ENCODE assay signal across 27 cellular contexts in genomic region chr19:17423429-17424208, GRCh38. TPM values are rescaled to one million over a fixed set of nuclear protein-coding genes. Genes with fewer than 3 reads are reported as not detected.
DNase-seq lines count a peak whose midpoint lies in the region; ATAC-seq, FAIRE-seq and TF ChIP-seq lines count a peak whose summit lies in the region.
"Had no signal": no experiment of that assay in that cellular context is flagged by ENCODE, and none has a peak within 500 bp of the region (broad histone marks: within the 10 kb centered on the region; RNA-seq: fewer than 3 reads in every experiment).

No MANE protein-coding gene starts in this region.

- H3K9ac ChIP-seq in HepG2 (ENCODE audit: insufficient read depth, low read depth, low read length): no peak overlapping the region

- no peak overlapping the region for H2AFZ ChIP-seq in HepG2 (ENCODE audit: low read length)

- H3K36me3 ChIP-seq in HEK293 (ENCODE audit: control insufficient read depth in 2 of 2, insufficient read depth in 1 of 2, low read length in 2 of 2) (peaks cover 4 to 6% of the 10 kb centered on the region in 2 experiments; a peak in 2 of 3 replicates), HepG2 (replicated peaks in 1 of 2; ENCODE audit: control insufficient read depth in 1 of 2, insufficient read depth in 2 of 2, low read length in 2 of 2) (no peaks in the 10 kb centered on the region; a peak in 1 of 5 replicates), spleen (peaks cover 0 to 25% (median 4%) of the 10 kb centered on the region in 6 donors)
- H3K36me3 ChIP-seq: HAP-1 had no signal

- BruUV-seq in HepG2 (replicated peaks; lab: Mats Ljungman, UMichigan): no TSS peak

- no peaks in the 10 kb centered on the region for H3K79me2 ChIP-seq in HepG2 (ENCODE audit: insufficient read depth, low read length)

- CTCF ChIA-PET in HEK293 (lab: Yijun Ruan, JAX): interaction anchor here (0.6 kb wide), 4 partner anchors 31 to 619 kb away, joined by 3 to 4 read pairs (median 3); partner anchors contain the start of gene OCEL1
- CTCF ChIA-PET in HepG2 (lab: Yijun Ruan, JAX; ENCODE audit: low intra/inter-chr PET ratio, low total read pairs): no interaction called here
- CTCF ChIA-PET in activated naive CD4-positive, alpha-beta T cell treated with anti-CD3 and anti-CD28 coated beads for 36 hours (lab: Charles Lee): interaction anchor here (0.7 kb wide), 1 partner anchor 312 kb away, joined by 4 read pairs; no protein-coding TSS in a partner anchor

- H4K20me1 ChIP-seq in HepG2 (ENCODE audit: insufficient read depth, low read length): no peaks in the 10 kb centered on the region

- intact Hi-C loops in activated T-helper 1 cell treated with anti-CD3 and anti-CD28 coated beads, Interleukin-12 subunit alpha, Interleukin-12 subunit beta, Interleukin-2, Interleukin-4 antibody, amounts not matched to agents 30 ng/mL and 10 ng/mL and 1 ng/mL, durations not matched to agents 14 hours and 24 hours and 36 hours (cut with micrococcal nuclease): no loop called here
- intact Hi-C loops in HepG2 (cut with micrococcal nuclease; ENCODE audit: unreplicated experiment): no loop called here
- intact Hi-C loops in spleen (cut with DNase I; ENCODE audit: low total_unique reads): no loop called here
- intact Hi-C loops in activated naive CD4-positive, alpha-beta T cell treated with anti-CD3 and anti-CD28 coated beads for 36 hours (cut with micrococcal nuclease): loop anchor here (2.0 kb wide), 1 partner anchor 25 kb away; the partner anchor contains the start of gene TMEM221

- H3K27me3 Mint-ChIP-seq in activated T-helper 1 cell treated with anti-CD3 and anti-CD28 coated beads, Interleukin-12 subunit alpha, Interleukin-12 subunit beta, Interleukin-2, Interleukin-4 antibody, amounts not matched to agents 30 ng/mL and 10 ng/mL and 1 ng/mL, durations not matched to agents 14 hours and 24 hours and 36 hours (ENCODE audit: insufficient read depth): no peaks in the 10 kb centered on the region
- no peaks in the 10 kb centered on the region for H3K27me3 Mint-ChIP-seq in activated naive CD4-positive, alpha-beta T cell treated with anti-CD3 and anti-CD28 coated beads for 36 hours (ENCODE audit: low read depth)
- H3K27me3 Mint-ChIP-seq: CD8-positive, alpha-beta memory T cell had no signal

- H3K27me3 ChIP-seq in HepG2 (ENCODE audit: control insufficient read depth in 1 of 2, insufficient read depth in 2 of 2, low read length in 2 of 2): no peaks in the 10 kb centered on the region
- no peaks in the 10 kb centered on the region for H3K27me3 ChIP-seq in spleen (replicated peaks in 1 of 7)
- H3K27me3 ChIP-seq: BE2C, MG63 had no signal

- FAIRE-seq in HepG2 (lab: Jason Lieb, UNC): no peak
- FAIRE-seq: GM12891 had no signal

- H3K4me1 ChIP-seq in HEK293 (ENCODE audit: control insufficient read depth, insufficient read depth, low read length) (peaks cover 2% of the 10 kb centered on the region; the same call in 1 of the 2 replicates), HepG2 (ENCODE audit: insufficient read depth, low read length) (peaks cover 15% of the 10 kb centered on the region), spleen (peaks cover 0 to 32% (median 16%) of the 10 kb centered on the region in 6 donors)

- H3K9me3 Mint-ChIP-seq in activated T-helper 1 cell treated with anti-CD3 and anti-CD28 coated beads, Interleukin-12 subunit alpha, Interleukin-12 subunit beta, Interleukin-2, Interleukin-4 antibody, amounts not matched to agents 30 ng/mL and 10 ng/mL and 1 ng/mL, durations not matched to agents 14 hours and 24 hours and 36 hours: no peaks in the 10 kb centered on the region
- no peaks in the 10 kb centered on the region for H3K9me3 Mint-ChIP-seq in activated naive CD4-positive, alpha-beta T cell treated with anti-CD3 and anti-CD28 coated beads for 36 hours
- H3K9me3 Mint-ChIP-seq: CD8-positive, alpha-beta memory T cell had no signal

- 94% methylated on average over 9 of the region's 20 CpGs for WGBS in HepG2 (ENCODE audit: low lambda C conversion rate)
- WGBS in spleen, 5 donors: 91 to 97% (median 95%) methylated on average over 10 to 20 of the region's 20 CpGs

- H3K9me3 ChIP-seq in HEK293 (ENCODE audit: control insufficient read depth, insufficient read depth, low read depth, low read length): no peaks in the 10 kb centered on the region
- H3K9me3 ChIP-seq in HepG2 (ENCODE audit: low read length): no peaks in the 10 kb centered on the region
- H3K9me3 ChIP-seq in spleen: no peaks in the 10 kb centered on the region
- H3K9me3 ChIP-seq: BE2C, HAP-1, MG63 had no signal

- POLR2A ChIA-PET in HEK293 (lab: Yijun Ruan, JAX) (no interaction called here), HepG2 (lab: Yijun Ruan, JAX) (interaction anchor here (0.7 kb wide), 1 partner anchor 88 kb away, joined by 3 read pairs; no protein-coding TSS in a partner anchor)

- no peak for DNase-seq in activated T-helper 1 cell treated with anti-CD3 and anti-CD28 coated beads, Interleukin-12 subunit alpha, Interleukin-12 subunit beta, Interleukin-2, Interleukin-4 antibody, amounts not matched to agents 30 ng/mL and 10 ng/mL and 1 ng/mL, durations not matched to agents 14 hours and 24 hours and 36 hours (ENCODE audit: low spot score)
- DNase-seq in HepG2 (ENCODE audit: low spot score) (no peak), spleen (peak; percentile 76), NCI-H1092 treated with DMSO at 0.1 percent for 48 hours (lab: John Stamatoyannopoulos, UW) (no peak)
- DNase-seq in activated naive CD4-positive, alpha-beta T cell treated with anti-CD3 and anti-CD28 coated beads for 36 hours: no peak
- DNase-seq in activated effector memory CD4-positive, alpha-beta T cell treated with Interleukin-2 at 50 U/mL for 16 hours: no peak
- DNase-seq: BE2C; CD8-positive, alpha-beta memory T cell; DMS 273 treated with DMSO at 0.1 percent for 48 hours; DMS79; EL; GDM1; KBM-7; MG63; NCI-H1694; NCI-H2029 treated with DMSO at 0.1 percent for 48 hours; NCI-H446 treated with DMSO at 0.1 percent for 48 hours; NCI-H526; RPMI8226; SHP77 treated with DMSO at 0.1 percent for 48 hours had no signal

- H3K36me3 Mint-ChIP-seq in activated T-helper 1 cell treated with anti-CD3 and anti-CD28 coated beads, Interleukin-12 subunit alpha, Interleukin-12 subunit beta, Interleukin-2, Interleukin-4 antibody, amounts not matched to agents 30 ng/mL and 10 ng/mL and 1 ng/mL, durations not matched to agents 14 hours and 24 hours and 36 hours (ENCODE audit: low read depth): no peaks in the 10 kb centered on the region
- no peaks in the 10 kb centered on the region for H3K36me3 Mint-ChIP-seq in activated naive CD4-positive, alpha-beta T cell treated with anti-CD3 and anti-CD28 coated beads for 36 hours (ENCODE audit: low read depth)

- peak overlapping the region; percentile 55 for H3K27ac Mint-ChIP-seq in activated T-helper 1 cell treated with anti-CD3 and anti-CD28 coated beads, Interleukin-12 subunit alpha, Interleukin-12 subunit beta, Interleukin-2, Interleukin-4 antibody, amounts not matched to agents 30 ng/mL and 10 ng/mL and 1 ng/mL, durations not matched to agents 14 hours and 24 hours and 36 hours
- H3K27ac Mint-ChIP-seq in activated naive CD4-positive, alpha-beta T cell treated with anti-CD3 and anti-CD28 coated beads for 36 hours: no peak overlapping the region
- H3K27ac Mint-ChIP-seq: CD14-positive monocyte; CD8-positive, alpha-beta memory T cell had no signal

- no peak overlapping the region for H3K4me3 ChIP-seq in HEK293 (ENCODE audit: low read depth, low read length)
- no peak overlapping the region for H3K4me3 ChIP-seq in HepG2 (replicated peaks in 1 of 3; ENCODE audit: insufficient read depth in 1 of 3, low read depth in 2 of 3, low read length in 3 of 3)
- H3K4me3 ChIP-seq in spleen: no peak overlapping the region
- H3K4me3 ChIP-seq: HAP-1, MG63 had no signal

- no peak for TF ChIP-seq POLR2A in HepG2 (IDR thresholded peaks at IDR 0.05; ENCODE audit: insufficient read depth in 1 of 2, low read depth in 2 of 2, low read length in 2 of 2)
- TF ChIP-seq POLR2A in spleen (IDR thresholded peaks at IDR 0.05): no peak

- H3K4me2 ChIP-seq in HepG2 (ENCODE audit: low read depth, low read length): no peak overlapping the region

- in situ Hi-C loops in HepG2 (cut with HindIII; ENCODE audit: extremely low pct_ligation_motif_present, low pct_unique_long_range_greater_than_20kb): no loop called here

- TF ChIP-seq RAD21 in HepG2 (CRISPR knock-in tag; IDR thresholded peaks at IDR 0.05): no peak

- H3K4me1 Mint-ChIP-seq in activated T-helper 1 cell treated with anti-CD3 and anti-CD28 coated beads, Interleukin-12 subunit alpha, Interleukin-12 subunit beta, Interleukin-2, Interleukin-4 antibody, amounts not matched to agents 30 ng/mL and 10 ng/mL and 1 ng/mL, durations not matched to agents 14 hours and 24 hours and 36 hours (ENCODE audit: low read depth): peaks cover 16% of the 10 kb centered on the region
- peaks cover 17% of the 10 kb centered on the region for H3K4me1 Mint-ChIP-seq in activated naive CD4-positive, alpha-beta T cell treated with anti-CD3 and anti-CD28 coated beads for 36 hours (ENCODE audit: low read depth)

- no peak overlapping the region for H3K27ac ChIP-seq in HEK293 (ENCODE audit: extremely low read depth, low read depth, low read length)
- H3K27ac ChIP-seq in HepG2 (ENCODE audit: extremely low read length, insufficient read depth, low read length): no peak overlapping the region
- H3K27ac ChIP-seq in spleen: no peak overlapping the region

- H3K4me3 Mint-ChIP-seq in activated T-helper 1 cell treated with anti-CD3 and anti-CD28 coated beads, Interleukin-12 subunit alpha, Interleukin-12 subunit beta, Interleukin-2, Interleukin-4 antibody, amounts not matched to agents 30 ng/mL and 10 ng/mL and 1 ng/mL, durations not matched to agents 14 hours and 24 hours and 36 hours: no peak overlapping the region
- no peak overlapping the region for H3K4me3 Mint-ChIP-seq in activated naive CD4-positive, alpha-beta T cell treated with anti-CD3 and anti-CD28 coated beads for 36 hours
- H3K4me3 Mint-ChIP-seq: CD14-positive monocyte had no signal

- TF ChIP-seq EP300 in HepG2 (IDR thresholded peaks at IDR 0.05; ENCODE audit: low read depth in 2 of 2, low read length in 2 of 2) (no peak), HepG2 (CRISPR knock-in tag; IDR thresholded peaks at IDR 0.05; ENCODE audit: borderline replicate concordance) (no peak)

- no peak for ATAC-seq in HepG2
- ATAC-seq in GM19452 (IDR thresholded peaks at IDR 0.05; ENCODE audit: unreplicated experiment): no peak

- TF ChIP-seq CTCF in HEK293 (tag by site-specific recombination; IDR thresholded peaks at IDR 0.05) (no peak), HepG2 (CRISPR knock-in tag; IDR thresholded peaks at IDR 0.05) (no peak), spleen (IDR thresholded peaks at IDR 0.05 in 8 of 11, conservative IDR thresholded peaks at IDR 0.05 in 3 of 11) (no peak)

RNA-seq across cellular contexts. Expression of gene MVB12A, which starts 3.8 kb away (rescaled TPM):
- total RNA-seq in activated T-helper 1 cell treated with anti-CD3 and anti-CD28 coated beads, Interleukin-12 subunit alpha, Interleukin-12 subunit beta, Interleukin-2, Interleukin-4 antibody, amounts not matched to agents 30 ng/mL and 10 ng/mL and 1 ng/mL, durations not matched to agents 14 hours and 24 hours and 36 hours: 40.8 and 42.7 TPM in 2 replicates
- 31.8 and 36.1 TPM in 2 replicates for total RNA-seq in HepG2 (2016; rRNA removed; fragmentation: Illumina TruSeq; extraction: Trizol)
- 30.1 and 30.6 TPM in 2 replicates for total RNA-seq in HepG2 (2016; cell fraction: cytosol; rRNA removed; fragmentation: Illumina TruSeq; extraction: Trizol; ENCODE audit: low read depth)
- total RNA-seq in HepG2 (2016; cell fraction: insoluble cytoplasmic fraction; rRNA removed; fragmentation: Illumina TruSeq; extraction: Trizol): 30.0 and 39.0 TPM in 2 replicates
- total RNA-seq in HepG2 (2016; cell fraction: membrane; rRNA removed; fragmentation: Illumina TruSeq; extraction: Trizol): 33.0 and 34.1 TPM in 2 replicates
- 18.9 and 22.8 TPM in 2 replicates for total RNA-seq in HepG2 (2016; cell fraction: nucleus; rRNA removed; fragmentation: Illumina TruSeq; extraction: Trizol)
- 35.7 and 37.3 TPM in 2 replicates for polyA plus RNA-seq in HepG2 (2011; rRNA removed)
- 26.1 and 39.6 TPM in 2 replicates for polyA plus RNA-seq in HepG2 (2011; cell fraction: cytosol; rRNA removed)
- 45.3 and 45.4 TPM in 2 replicates for polyA plus RNA-seq in HepG2 (2011; cell fraction: nucleus; rRNA removed)
- polyA plus RNA-seq in HepG2 (2012): 14.4 and 20.3 TPM in 2 replicates
- polyA plus RNA-seq in HepG2 (2016; cell fraction: cytosol; fragmentation: Illumina TruSeq; extraction: Trizol; ENCODE audit: low read depth): 28.7 and 28.8 TPM in 2 replicates
- polyA plus RNA-seq in HepG2 (2016; cell fraction: insoluble cytoplasmic fraction; fragmentation: Illumina TruSeq; extraction: Trizol; ENCODE audit: low read depth): 35.0 and 39.7 TPM in 2 replicates
- 28.9 and 34.5 TPM in 2 replicates for polyA plus RNA-seq in HepG2 (2016; cell fraction: membrane; fragmentation: Illumina TruSeq; extraction: Trizol; ENCODE audit: low read depth)
- polyA plus RNA-seq in HepG2 (2016; cell fraction: nucleus; fragmentation: Illumina TruSeq; extraction: Trizol; ENCODE audit: insufficient read depth, low read depth): 45.9 and 46.3 TPM in 2 replicates
- polyA minus RNA-seq in HepG2 (2011; rRNA and poly(A)+ RNA removed; ENCODE audit: low replicate concordance): 24.7 and 47.5 TPM in 2 replicates
- polyA minus RNA-seq in HepG2 (2011; cell fraction: cytosol; rRNA and poly(A)+ RNA removed): 10.8 and 16.3 TPM in 2 replicates
- 13.8 and 16.9 TPM in 2 replicates for polyA minus RNA-seq in HepG2 (2011; cell fraction: nucleus; rRNA and poly(A)+ RNA removed)
- total RNA-seq in spleen: 10 to 100 TPM; 31.7 to 45.2 (median 37.8) TPM
- polyA plus RNA-seq in spleen: 10 to 100 TPM; 42.0 to 62.0 (median 42.1) TPM
- total RNA-seq in activated naive CD4-positive, alpha-beta T cell treated with anti-CD3 and anti-CD28 coated beads for 36 hours: 10 to 100 TPM; 29.3 to 32.1 TPM

RNA-seq across cellular contexts. Expression of gene BST2, which starts 18.2 kb away (rescaled TPM):
- total RNA-seq in activated T-helper 1 cell treated with anti-CD3 and anti-CD28 coated beads, Interleukin-12 subunit alpha, Interleukin-12 subunit beta, Interleukin-2, Interleukin-4 antibody, amounts not matched to agents 30 ng/mL and 10 ng/mL and 1 ng/mL, durations not matched to agents 14 hours and 24 hours and 36 hours: 146 and 148 TPM in 2 replicates
- 39.1 and 58.8 TPM in 2 replicates for total RNA-seq in HepG2 (2016; rRNA removed; fragmentation: Illumina TruSeq; extraction: Trizol)
- total RNA-seq in HepG2 (2016; cell fraction: cytosol; rRNA removed; fragmentation: Illumina TruSeq; extraction: Trizol; ENCODE audit: low read depth): 13.2 and 16.4 TPM in 2 replicates
- total RNA-seq in HepG2 (2016; cell fraction: insoluble cytoplasmic fraction; rRNA removed; fragmentation: Illumina TruSeq; extraction: Trizol): 39.2 and 64.4 TPM in 2 replicates
- 23.1 TPM in 2 replicates for total RNA-seq in HepG2 (2016; cell fraction: membrane; rRNA removed; fragmentation: Illumina TruSeq; extraction: Trizol)
- total RNA-seq in HepG2 (2016; cell fraction: nucleus; rRNA removed; fragmentation: Illumina TruSeq; extraction: Trizol): 45.3 and 48.7 TPM in 2 replicates
- polyA plus RNA-seq in HepG2 (2011; rRNA removed): 93.8 and 105 TPM in 2 replicates
- 120 and 135 TPM in 2 replicates for polyA plus RNA-seq in HepG2 (2011; cell fraction: cytosol; rRNA removed)
- polyA plus RNA-seq in HepG2 (2011; cell fraction: nucleus; rRNA removed): 45.7 and 55.1 TPM in 2 replicates
- 40.8 and 80.1 TPM in 2 replicates for polyA plus RNA-seq in HepG2 (2012)
- 20.8 and 22.8 TPM in 2 replicates for polyA plus RNA-seq in HepG2 (2016; cell fraction: cytosol; fragmentation: Illumina TruSeq; extraction: Trizol; ENCODE audit: low read depth)
- 52.4 and 55.4 TPM in 2 replicates for polyA plus RNA-seq in HepG2 (2016; cell fraction: insoluble cytoplasmic fraction; fragmentation: Illumina TruSeq; extraction: Trizol; ENCODE audit: low read depth)
- 30.0 and 30.4 TPM in 2 replicates for polyA plus RNA-seq in HepG2 (2016; cell fraction: membrane; fragmentation: Illumina TruSeq; extraction: Trizol; ENCODE audit: low read depth)
- 103 and 116 TPM in 2 replicates for polyA plus RNA-seq in HepG2 (2016; cell fraction: nucleus; fragmentation: Illumina TruSeq; extraction: Trizol; ENCODE audit: insufficient read depth, low read depth)
- 56.6 and 402 TPM in 2 replicates for polyA minus RNA-seq in HepG2 (2011; rRNA and poly(A)+ RNA removed; ENCODE audit: low replicate concordance)
- 23.0 and 24.4 TPM in 2 replicates for polyA minus RNA-seq in HepG2 (2011; cell fraction: cytosol; rRNA and poly(A)+ RNA removed)
- 13.5 and 26.4 TPM in 2 replicates for polyA minus RNA-seq in HepG2 (2011; cell fraction: nucleus; rRNA and poly(A)+ RNA removed)
- total RNA-seq in spleen: 100 to 1,000 TPM; 159 to 257 (median 172) TPM
- polyA plus RNA-seq in spleen: 100 to 1,000 TPM in 2 of 3 donors, 10 to 100 TPM in 1; 91.4 to 240 (median 163) TPM
- total RNA-seq in activated naive CD4-positive, alpha-beta T cell treated with anti-CD3 and anti-CD28 coated beads for 36 hours: 100 to 1,000 TPM; 117 to 121 TPM

RNA-seq across cellular contexts. Expression of gene TMEM221, which starts 24.8 kb away (rescaled TPM):
- not detected in 2 replicates for total RNA-seq in activated T-helper 1 cell treated with anti-CD3 and anti-CD28 coated beads, Interleukin-12 subunit alpha, Interleukin-12 subunit beta, Interleukin-2, Interleukin-4 antibody, amounts not matched to agents 30 ng/mL and 10 ng/mL and 1 ng/mL, durations not matched to agents 14 hours and 24 hours and 36 hours
- total RNA-seq in HepG2 (2016; rRNA removed; fragmentation: Illumina TruSeq; extraction: Trizol) (0.55 and 0.77 TPM in 2 replicates), spleen (not detected)
- 0.51 and 0.53 TPM in 2 replicates for total RNA-seq in HepG2 (2016; cell fraction: cytosol; rRNA removed; fragmentation: Illumina TruSeq; extraction: Trizol; ENCODE audit: low read depth)
- total RNA-seq in HepG2 (2016; cell fraction: insoluble cytoplasmic fraction; rRNA removed; fragmentation: Illumina TruSeq; extraction: Trizol): 0.39 and 0.50 TPM in 2 replicates
- 0.46 and 0.62 TPM in 2 replicates for total RNA-seq in HepG2 (2016; cell fraction: membrane; rRNA removed; fragmentation: Illumina TruSeq; extraction: Trizol)
- total RNA-seq in HepG2 (2016; cell fraction: nucleus; rRNA removed; fragmentation: Illumina TruSeq; extraction: Trizol): 0.94 and 1.4 TPM in 2 replicates
- polyA plus RNA-seq in HepG2 (2011; rRNA removed) (0.27 and 0.33 TPM in 2 replicates), spleen (under 1 TPM in 2 of 3 donors, not detected in 1; 0.03 to 0.20 TPM)
- 0.19 and 0.24 TPM in 2 replicates for polyA plus RNA-seq in HepG2 (2011; cell fraction: cytosol; rRNA removed)
- 0.61 and 0.64 TPM in 2 replicates for polyA plus RNA-seq in HepG2 (2011; cell fraction: nucleus; rRNA removed)
- polyA plus RNA-seq in HepG2 (2012): 0.43 and 0.50 TPM in 2 replicates
- polyA plus RNA-seq in HepG2 (2016; cell fraction: cytosol; fragmentation: Illumina TruSeq; extraction: Trizol; ENCODE audit: low read depth): 0.25 and 0.32 TPM in 2 replicates
- 0.28 and 0.31 TPM in 2 replicates for polyA plus RNA-seq in HepG2 (2016; cell fraction: insoluble cytoplasmic fraction; fragmentation: Illumina TruSeq; extraction: Trizol; ENCODE audit: low read depth)
- polyA plus RNA-seq in HepG2 (2016; cell fraction: membrane; fragmentation: Illumina TruSeq; extraction: Trizol; ENCODE audit: low read depth): 0.24 and 0.40 TPM in 2 replicates
- 1.3 and 2.0 TPM in 2 replicates for polyA plus RNA-seq in HepG2 (2016; cell fraction: nucleus; fragmentation: Illumina TruSeq; extraction: Trizol; ENCODE audit: insufficient read depth, low read depth)
- polyA minus RNA-seq in HepG2 (2011; rRNA and poly(A)+ RNA removed; ENCODE audit: low replicate concordance): 0.14 and 0.36 TPM in 2 replicates
- polyA minus RNA-seq in HepG2 (2011; cell fraction: cytosol; rRNA and poly(A)+ RNA removed): not detected in 2 replicates
- polyA minus RNA-seq in HepG2 (2011; cell fraction: nucleus; rRNA and poly(A)+ RNA removed): 0.52 TPM in 1 of 2 replicates, not detected in the other
- total RNA-seq in activated naive CD4-positive, alpha-beta T cell treated with anti-CD3 and anti-CD28 coated beads for 36 hours: not detected
- total RNA-seq: CD8-positive, alpha-beta memory T cell; HT-29; LHCN-M2 had no signal
- polyA plus RNA-seq: CD14-positive monocyte; CD8-positive, alpha-beta memory T cell had no signal

RNA-seq across cellular contexts. Expression of gene CCDC194, which starts 29.6 kb away (rescaled TPM):
- total RNA-seq in activated T-helper 1 cell treated with anti-CD3 and anti-CD28 coated beads, Interleukin-12 subunit alpha, Interleukin-12 subunit beta, Interleukin-2, Interleukin-4 antibody, amounts not matched to agents 30 ng/mL and 10 ng/mL and 1 ng/mL, durations not matched to agents 14 hours and 24 hours and 36 hours: 1.9 and 2.6 TPM in 2 replicates
- 0.13 TPM in 1 of 2 replicates, not detected in the other for total RNA-seq in HepG2 (2016; rRNA removed; fragmentation: Illumina TruSeq; extraction: Trizol)
- total RNA-seq in HepG2 (2016; cell fraction: cytosol; rRNA removed; fragmentation: Illumina TruSeq; extraction: Trizol; ENCODE audit: low read depth): not detected in 2 replicates
- 0.22 TPM in 1 of 2 replicates, not detected in the other for total RNA-seq in HepG2 (2016; cell fraction: insoluble cytoplasmic fraction; rRNA removed; fragmentation: Illumina TruSeq; extraction: Trizol)
- total RNA-seq in HepG2 (2016; cell fraction: membrane; rRNA removed; fragmentation: Illumina TruSeq; extraction: Trizol): not detected in 2 replicates
- 0.50 TPM in 1 of 2 replicates, not detected in the other for total RNA-seq in HepG2 (2016; cell fraction: nucleus; rRNA removed; fragmentation: Illumina TruSeq; extraction: Trizol)
- 0.21 and 0.35 TPM in 2 replicates for polyA plus RNA-seq in HepG2 (2011; rRNA removed)
- polyA plus RNA-seq in HepG2 (2011; cell fraction: cytosol; rRNA removed): 0.08 TPM in 1 of 2 replicates, not detected in the other
- polyA plus RNA-seq in HepG2 (2011; cell fraction: nucleus; rRNA removed): 1.5 and 2.7 TPM in 2 replicates
- polyA plus RNA-seq in HepG2 (2012): 0.60 and 0.69 TPM in 2 replicates
- not detected in 2 replicates for polyA plus RNA-seq in HepG2 (2016; cell fraction: cytosol; fragmentation: Illumina TruSeq; extraction: Trizol; ENCODE audit: low read depth)
- not detected in 2 replicates for polyA plus RNA-seq in HepG2 (2016; cell fraction: insoluble cytoplasmic fraction; fragmentation: Illumina TruSeq; extraction: Trizol; ENCODE audit: low read depth)
- polyA plus RNA-seq in HepG2 (2016; cell fraction: membrane; fragmentation: Illumina TruSeq; extraction: Trizol; ENCODE audit: low read depth): not detected in 2 replicates
- 0.62 and 1.2 TPM in 2 replicates for polyA plus RNA-seq in HepG2 (2016; cell fraction: nucleus; fragmentation: Illumina TruSeq; extraction: Trizol; ENCODE audit: insufficient read depth, low read depth)
- polyA minus RNA-seq in HepG2 (2011; rRNA and poly(A)+ RNA removed; ENCODE audit: low replicate concordance): 3.3 TPM in 1 of 2 replicates, not detected in the other
- not detected in 2 replicates for polyA minus RNA-seq in HepG2 (2011; cell fraction: cytosol; rRNA and poly(A)+ RNA removed)
- 1.9 and 3.0 TPM in 2 replicates for polyA minus RNA-seq in HepG2 (2011; cell fraction: nucleus; rRNA and poly(A)+ RNA removed)
- total RNA-seq in spleen: 1 to 10 TPM in 6 of 7 donors, not detected in 1; 1.0 to 2.2 (median 1.7) TPM
- under 1 TPM; 0.13 to 0.18 (median 0.15) TPM for polyA plus RNA-seq in spleen
- under 1 TPM; 0.83 to 0.89 TPM for total RNA-seq in activated naive CD4-positive, alpha-beta T cell treated with anti-CD3 and anti-CD28 coated beads for 36 hours
- total RNA-seq: LHCN-M2 had no signal
- polyA plus RNA-seq: CD14-positive monocyte; CD8-positive, alpha-beta memory T cell had no signal

RNA-seq across cellular contexts. Expression of gene NXNL1, which starts 37.1 kb away (rescaled TPM):
- total RNA-seq in activated T-helper 1 cell treated with anti-CD3 and anti-CD28 coated beads, Interleukin-12 subunit alpha, Interleukin-12 subunit beta, Interleukin-2, Interleukin-4 antibody, amounts not matched to agents 30 ng/mL and 10 ng/mL and 1 ng/mL, durations not matched to agents 14 hours and 24 hours and 36 hours: not detected in 2 replicates
- total RNA-seq in HepG2 (2016; rRNA removed; fragmentation: Illumina TruSeq; extraction: Trizol): not detected in 2 replicates
- not detected in 2 replicates for total RNA-seq in HepG2 (2016; cell fraction: cytosol; rRNA removed; fragmentation: Illumina TruSeq; extraction: Trizol; ENCODE audit: low read depth)
- total RNA-seq in HepG2 (2016; cell fraction: insoluble cytoplasmic fraction; rRNA removed; fragmentation: Illumina TruSeq; extraction: Trizol): not detected in 2 replicates
- not detected in 2 replicates for total RNA-seq in HepG2 (2016; cell fraction: membrane; rRNA removed; fragmentation: Illumina TruSeq; extraction: Trizol)
- total RNA-seq in HepG2 (2016; cell fraction: nucleus; rRNA removed; fragmentation: Illumina TruSeq; extraction: Trizol): not detected in 2 replicates
- not detected in 2 replicates for polyA plus RNA-seq in HepG2 (2011; rRNA removed)
- not detected in 2 replicates for polyA plus RNA-seq in HepG2 (2011; cell fraction: cytosol; rRNA removed)
- polyA plus RNA-seq in HepG2 (2011; cell fraction: nucleus; rRNA removed): not detected in 2 replicates
- not detected in 2 replicates for polyA plus RNA-seq in HepG2 (2012)
- not detected in 2 replicates for polyA plus RNA-seq in HepG2 (2016; cell fraction: cytosol; fragmentation: Illumina TruSeq; extraction: Trizol; ENCODE audit: low read depth)
- not detected in 2 replicates for polyA plus RNA-seq in HepG2 (2016; cell fraction: insoluble cytoplasmic fraction; fragmentation: Illumina TruSeq; extraction: Trizol; ENCODE audit: low read depth)
- not detected in 2 replicates for polyA plus RNA-seq in HepG2 (2016; cell fraction: membrane; fragmentation: Illumina TruSeq; extraction: Trizol; ENCODE audit: low read depth)
- polyA plus RNA-seq in HepG2 (2016; cell fraction: nucleus; fragmentation: Illumina TruSeq; extraction: Trizol; ENCODE audit: insufficient read depth, low read depth): not detected in 2 replicates
- not detected in 2 replicates for polyA minus RNA-seq in HepG2 (2011; rRNA and poly(A)+ RNA removed; ENCODE audit: low replicate concordance)
- polyA minus RNA-seq in HepG2 (2011; cell fraction: cytosol; rRNA and poly(A)+ RNA removed): not detected in 2 replicates
- polyA minus RNA-seq in HepG2 (2011; cell fraction: nucleus; rRNA and poly(A)+ RNA removed): not detected in 2 replicates
- total RNA-seq in spleen: not detected
- polyA plus RNA-seq in spleen: not detected
- total RNA-seq in activated naive CD4-positive, alpha-beta T cell treated with anti-CD3 and anti-CD28 coated beads for 36 hours: not detected
- total RNA-seq: CD8-positive, alpha-beta memory T cell; HT-29; LHCN-M2 had no signal
- polyA plus RNA-seq: CD14-positive monocyte; CD8-positive, alpha-beta memory T cell had no signal

Comparison
In these comparisons a context has a peak if more than half of its experiments do, and no peak if none do; other contexts are left out.
1. Of the 63 proteins assayed by ChIP-seq in both HepG2 and HEK293: peak only in HepG2: none; only in HEK293: SP2; in both: none; in neither: 62.